ENCODE assay signal across 16 cellular contexts in genomic region chr7:30965372-30965771, GRCh38. TPM values are rescaled to one million over a fixed set of nuclear protein-coding genes. Genes with fewer than 3 reads are reported as not detected.
A peak's percentile ranks its signal among the peaks of the same experiment; 100 is the strongest.
DNase-seq lines count a peak whose midpoint lies in the region; ATAC-seq, FAIRE-seq and TF ChIP-seq lines count a peak whose summit lies in the region.
"Had no signal": no experiment of that assay in that cellular context is flagged by ENCODE, and none has a peak within 500 bp of the region (broad histone marks: within the 10 kb centered on the region; RNA-seq: fewer than 3 reads in every experiment).

No MANE protein-coding gene starts in this region.

- ATAC-seq in SK-N-SH treated with all-trans-retinoic acid at 6 μM for 48 hours = peak; percentile 59

- FAIRE-seq in urothelium cell line (lab: Jason Lieb, UNC) = no peak

- DNase-seq in DMS 273 (lab: John Stamatoyannopoulos, UW; ENCODE audit: unreplicated experiment) (peak; percentile 26), DMS 273 treated with DMSO at 0.1 percent for 48 hours (lab: John Stamatoyannopoulos, UW) (no peak), H4 (ENCODE audit: low spot score) (peak; percentile 9), urothelium cell line (ENCODE audit: low spot score) (peak; percentile 49), foreskin fibroblast (no peak), NCI-H1436 (lab: John Stamatoyannopoulos, UW) (no peak)
- DNase-seq in stimulated activated CD4-positive, alpha-beta T cell treated with anti-CD3 and anti-CD28 coated beads, Interleukin-4, amount 100 ng/mL, for 24 hours = no peak
- DNase-seq: BE2C; CD4-positive, CD25-positive, alpha-beta regulatory T cell; COR-L47; NCI-H1105; NCI-H1694; NCI-H524 had no signal

- no peak overlapping the region for H3K4me3 ChIP-seq in foreskin fibroblast (ENCODE audit: low read depth in 1 of 2, low read length in 2 of 2)
- H3K4me3 ChIP-seq: HAP-1 had no signal

- no peak for TF ChIP-seq CTCF in foreskin fibroblast (IDR thresholded peaks at IDR 0.05; ENCODE audit: low read depth, low read length)

TF ChIP-seq in SK-N-SH treated with all-trans-retinoic acid at 6 μM for 48 hours, 23 proteins besides CTCF, POLR2A, EP300 and RAD21:
- TF ChIP-seq ARNTL (CRISPR knock-in tag; IDR thresholded peaks at IDR 0.05; ENCODE audit: borderline replicate concordance, low read depth) = no peak

RNA-seq across cellular contexts. Expression of gene GHRHR, which starts 1.6 kb away (rescaled TPM):
- total RNA-seq in H4 (2014; rRNA removed; shearing (Covaris generic)) = not detected in 2 replicates
- total RNA-seq: CD4-positive, CD25-positive, alpha-beta regulatory T cell; LHCN-M2 had no signal

RNA-seq across cellular contexts. Expression of gene AQP1, which starts 53.7 kb away (rescaled TPM):
- total RNA-seq in H4 (2014; rRNA removed; shearing (Covaris generic)) = 1.4 and 1.7 TPM in 2 replicates

Comparison
In these comparisons a context has a peak if more than half of its experiments do, and no peak if none do; other contexts are left out.
1. DNase-seq: peak in DMS 273 (single experiment), H4 (single experiment) and urothelium cell line (single experiment); none in DMS 273 treated with DMSO at 0.1 percent for 48 hours (single experiment), foreskin fibroblast (0 of 2), stimulated activated CD4-positive, alpha-beta T cell treated with anti-CD3 and anti-CD28 coated beads, Interleukin-4, amount 100 ng/mL, for 24 hours (single experiment) and NCI-H1436 (single experiment).